In genomic region chr18:23531912-23532311, GRCh38 we compare ENCODE assay signal across 14 cellular contexts.
"Had no signal": no experiment of that assay in that cellular context is flagged by ENCODE, and none has a peak within 500 bp of the region (broad histone marks: within the 10 kb centered on the region; RNA-seq: fewer than 3 reads in every experiment).

No MANE protein-coding gene starts in this region.

- H3K27ac Mint-ChIP-seq: activated T-helper 17 cell treated with anti-CD3 and anti-CD28 coated beads, Interleukin-2, amount 50 U/mL, for 72 hours had no signal

- H3K4me3 Mint-ChIP-seq: activated naive CD4-positive, alpha-beta T cell treated with anti-CD3 and anti-CD28 coated beads, Interleukin-2, amount 50 U/mL, for 24 hours; activated T-helper 17 cell treated with anti-CD3 and anti-CD28 coated beads, Interleukin-2, amount 50 U/mL, for 72 hours; brain had no signal

- H3K4me1 Mint-ChIP-seq: activated naive CD4-positive, alpha-beta T cell treated with anti-CD3 and anti-CD28 coated beads, Interleukin-2, amount 50 U/mL, for 24 hours; brain; naive B cell had no signal

- H3K27me3 ChIP-seq: dorsolateral prefrontal cortex, gastrocnemius medialis, SJSA1 had no signal

- DNase-seq: activated CD4-positive, alpha-beta T cell treated with anti-CD3 and anti-CD28 coated beads, Interleukin-2, amount 50 U/mL, for 48 hours; activated CD8-positive, alpha-beta memory T cell treated with anti-CD3 and anti-CD28 coated beads, Interleukin-2, amount 50 U/mL, for 48 hours; dorsolateral prefrontal cortex; gastrocnemius medialis; lower lobe of right lung; midbrain; naive B cell; stimulated activated CD4-positive, alpha-beta T cell treated with anti-CD3 and anti-CD28 coated beads, Interleukin-4, amount 100 ng/mL, for 1 hour; SW 1271 had no signal

- ATAC-seq: activated CD4-positive, CD25-positive, alpha-beta regulatory T cell treated with anti-CD3 and anti-CD28 coated beads, Interleukin-2, amount 50 U/mL, for 24 hours; activated T-helper 17 cell treated with anti-CD3 and anti-CD28 coated beads, Interleukin-2, amount 50 U/mL, for 72 hours; gastrocnemius medialis; lower lobe of right lung had no signal

- H3K27ac ChIP-seq: gastrocnemius medialis, lower lobe of right lung, SJSA1 had no signal

- H3K4me3 ChIP-seq: dorsolateral prefrontal cortex, gastrocnemius medialis, lower lobe of right lung, SJSA1 had no signal

- H3K9me3 Mint-ChIP-seq: activated naive CD4-positive, alpha-beta T cell treated with anti-CD3 and anti-CD28 coated beads, Interleukin-2, amount 50 U/mL, for 24 hours; activated T-helper 17 cell treated with anti-CD3 and anti-CD28 coated beads, Interleukin-2, amount 50 U/mL, for 72 hours; brain; naive B cell had no signal

- H3K27me3 Mint-ChIP-seq: activated naive CD4-positive, alpha-beta T cell treated with anti-CD3 and anti-CD28 coated beads, Interleukin-2, amount 50 U/mL, for 24 hours; activated T-helper 17 cell treated with anti-CD3 and anti-CD28 coated beads, Interleukin-2, amount 50 U/mL, for 72 hours; naive B cell had no signal

- H3K9me3 ChIP-seq: gastrocnemius medialis, lower lobe of right lung, SJSA1 had no signal
